19 cellular contexts compared by ENCODE assay signal in the genomic region with DNA sequence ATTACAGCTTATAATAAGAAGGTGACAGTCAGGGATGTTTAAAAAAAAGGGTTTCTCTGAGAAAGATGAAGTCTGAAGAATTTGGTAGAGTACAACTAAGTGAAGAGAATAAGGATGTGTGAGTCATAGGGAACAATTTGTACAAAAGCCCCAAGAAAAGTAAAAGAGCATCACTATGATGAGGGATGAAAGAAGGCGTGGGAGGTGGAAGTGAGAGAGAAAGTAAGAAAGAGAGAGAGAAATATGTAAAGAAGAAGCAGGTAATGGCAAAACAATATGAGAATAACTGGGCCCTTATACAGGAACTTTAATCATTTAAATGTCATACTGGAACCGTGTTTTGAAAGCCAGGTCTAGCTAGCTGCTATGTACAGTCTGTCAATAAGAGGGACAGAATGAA.
"Had no signal": no experiment of that assay in that cellular context is flagged by ENCODE, and none has a peak within 500 bp of the region (broad histone marks: within the 10 kb centered on the region; RNA-seq: fewer than 3 reads in every experiment).

No MANE protein-coding gene starts in this region.

- ATAC-seq: gastroesophageal sphincter, heart left ventricle, SK-N-SH treated with all-trans-retinoic acid at 6 μM for 48 hours, T-cell had no signal

- H3K4me3 Mint-ChIP-seq: activated B cell treated with CpG ODN at 0.5 μM for 24 hours; activated CD4-positive, alpha-beta T cell treated with anti-CD3 and anti-CD28 coated beads, Interleukin-2, amount 10 ng/mL, durations not matched to agents 7 days and 5 days; nephron progenitor cell; T-cell had no signal

- H3K27me3 Mint-ChIP-seq: activated B cell treated with CpG ODN at 0.5 μM for 24 hours; activated CD4-positive, alpha-beta T cell treated with anti-CD3 and anti-CD28 coated beads, Interleukin-2, amount 10 ng/mL, durations not matched to agents 7 days and 5 days; progenitor cell of endocrine pancreas; T-cell had no signal

- H3K27ac Mint-ChIP-seq: activated B cell treated with CpG ODN at 0.5 μM for 24 hours; activated CD4-positive, alpha-beta T cell treated with anti-CD3 and anti-CD28 coated beads, Interleukin-2, amount 10 ng/mL, durations not matched to agents 7 days and 5 days; nephron progenitor cell; progenitor cell of endocrine pancreas; T-cell had no signal

- DNase-seq: activated B cell treated with CpG ODN at 0.5 μM for 24 hours; activated CD4-positive, alpha-beta T cell treated with anti-CD3 and anti-CD28 coated beads, Interleukin-2, amount 10 ng/mL, durations not matched to agents 7 days and 5 days; activated gamma-delta T cell treated with Interleukin-2 at 50 U/mL for 16 hours; adrenal gland; cortex of kidney; heart left ventricle; kidney glomerular epithelial cell; left ventricle myocardium inferior; nephron progenitor cell; occipital lobe; stimulated activated CD4-positive, alpha-beta T cell treated with anti-CD3 and anti-CD28 coated beads, Interleukin-12 subunit alpha, Interleukin-12 subunit beta, amount 100 ng/mL, for 4 hours; stimulated activated CD4-positive, alpha-beta T cell treated with anti-CD3 and anti-CD28 coated beads, Interleukin-1b, Interleukin-23, amount 100 ng/mL, for 48 hours; stimulated activated CD8-positive, alpha-beta memory T cell treated with anti-CD3 and anti-CD28 coated beads, Interleukin-4, amount 100 ng/mL, for 48 hours; stimulated activated naive CD4-positive, alpha-beta T cell treated with Interleukin-2 at 50 U/mL for 16 hours; T-cell; trophoblast cell had no signal

- H3K4me1 Mint-ChIP-seq: activated B cell treated with CpG ODN at 0.5 μM for 24 hours; activated CD4-positive, alpha-beta T cell treated with anti-CD3 and anti-CD28 coated beads, Interleukin-2, amount 10 ng/mL, durations not matched to agents 7 days and 5 days; nephron progenitor cell; T-cell had no signal
